8 cellular contexts compared by ENCODE assay signal in genomic region chr13:114075811-114076210, GRCh38. TPM values are rescaled to one million over a fixed set of nuclear protein-coding genes. Genes with fewer than 3 reads are reported as not detected.
DNase-seq lines count a peak whose midpoint lies in the region; ATAC-seq and TF ChIP-seq lines count a peak whose summit lies in the region.
"Not testable (repeated sequence)": the region's sequence is repeated elsewhere in the genome, so short reads cannot be mapped to it uniquely, and the experiment has no call there.
"Had no signal": no experiment of that assay in that cellular context is flagged by ENCODE, and none has a peak within 500 bp of the region (broad histone marks: within the 10 kb centered on the region; RNA-seq: fewer than 3 reads in every experiment).

No MANE protein-coding gene starts in this region.

- H3K27ac Mint-ChIP-seq in HFFc6 (0 out of 2 replicates have a peak overlapping the region, but pooled peaks have one; percentile 7), endodermal cell (peak overlapping the region; percentile 64), immature natural killer cell (peak overlapping the region in 4 of 6 donors; percentile 60 to 89 (median 74))
- H3K27ac Mint-ChIP-seq in activated naive CD8-positive, alpha-beta T cell: peak overlapping the region; percentile 28

- not testable (repeated sequence) for TF ChIP-seq CTCF in HFFc6 (IDR thresholded peaks at IDR 0.05); endodermal cell (conservative IDR thresholded peaks at IDR 0.05); upper lobe of right lung (IDR thresholded peaks at IDR 0.05)

- H3K27me3 Mint-ChIP-seq in HFFc6 (ENCODE audit: insufficient read depth); activated naive CD8-positive, alpha-beta T cell; endodermal cell (ENCODE audit: insufficient read depth): not testable (repeated sequence)
- H3K27me3 Mint-ChIP-seq in immature natural killer cell (ENCODE audit: low read depth in 3 of 3): peaks cover 44 to 69% (median 50%) of the 10 kb centered on the region in 3 donors

- H3K36me3 ChIP-seq in endodermal cell (ENCODE audit: control insufficient read depth, insufficient read depth, low read length); upper lobe of right lung: not testable (repeated sequence)

- H3K27ac ChIP-seq in endodermal cell (ENCODE audit: low read depth, low read length); upper lobe of right lung: not testable (repeated sequence)

- H3K4me3 Mint-ChIP-seq in HFFc6; activated naive CD8-positive, alpha-beta T cell; endodermal cell: not testable (repeated sequence)
- H3K4me3 Mint-ChIP-seq in immature natural killer cell: peak overlapping the region in 1 of 5 donors; percentile 70

- WGBS in endodermal cell (ENCODE audit: insufficient coverage in 1 of 2, insufficient read length in 1 of 2), 2 experiments: 96 to 97% methylated on average over 32 to 37 of the region's 45 CpGs

- not testable (repeated sequence) for H3K4me3 ChIP-seq in endodermal cell (ENCODE audit: low read length); upper lobe of right lung

- not testable (repeated sequence) for H3K9me3 ChIP-seq in endodermal cell (ENCODE audit: control insufficient read depth, low read length); upper lobe of right lung

- H3K4me1 ChIP-seq in endodermal cell (ENCODE audit: control insufficient read depth, insufficient read depth, low read length); upper lobe of right lung: not testable (repeated sequence)

- H3K9me3 Mint-ChIP-seq in HFFc6; activated naive CD8-positive, alpha-beta T cell (ENCODE audit: low read depth); endodermal cell; immature natural killer cell: not testable (repeated sequence)

- H3K36me3 Mint-ChIP-seq in HFFc6 (ENCODE audit: low read depth) (peaks cover 48% of the 10 kb centered on the region), endodermal cell (ENCODE audit: low read depth) (peaks cover 16% of the 10 kb centered on the region), immature natural killer cell (peaks cover 22 to 42% (median 36%) of the 10 kb centered on the region in 3 donors)
- not testable (repeated sequence) for H3K36me3 Mint-ChIP-seq in activated naive CD8-positive, alpha-beta T cell

- intact Hi-C loops in posterior vena cava (cut with DNase I); upper lobe of right lung (cut with DNase I): not testable (repeated sequence)

- H3K9ac ChIP-seq in endodermal cell (ENCODE audit: extremely low read depth, low read length, poor library complexity, severe bottlenecking): not testable (repeated sequence)

- not testable (repeated sequence) for DNase-seq in HFFc6, endodermal cell, immature natural killer cell
- peak; percentile 8 for DNase-seq in mesenteric fat pad (ENCODE audit: low spot score)
- peak; percentile 58 for DNase-seq in posterior vena cava (ENCODE audit: low spot score)
- peak; percentile 37 for DNase-seq in upper lobe of right lung

- ATAC-seq in upper lobe of right lung: not testable (repeated sequence)

- H3K4me1 Mint-ChIP-seq in HFFc6 (ENCODE audit: low read depth): peaks cover 29% of the 10 kb centered on the region
- peaks cover 44% of the 10 kb centered on the region for H3K4me1 Mint-ChIP-seq in activated naive CD8-positive, alpha-beta T cell (ENCODE audit: low read depth)
- not testable (repeated sequence) for H3K4me1 Mint-ChIP-seq in endodermal cell
- peaks cover 70 to 87% of the 10 kb centered on the region in 2 donors for H3K4me1 Mint-ChIP-seq in immature natural killer cell

- H3K27me3 ChIP-seq in endodermal cell (ENCODE audit: control insufficient read depth, insufficient read depth, low read length, poor library complexity, severe bottlenecking); upper lobe of right lung: not testable (repeated sequence)

RNA-seq across cellular contexts. Expression of gene RASA3, which starts 56.6 kb away (rescaled TPM):
- total RNA-seq in HFFc6 (2021; fragmentation: NEBNext Ultra II Directional; extraction: Animal tissue kit (Norgen Biotek cat#: 25700)): 10 to 100 TPM; 31.6 to 37.6 (median 33.1) TPM
- 10 to 100 TPM in 1 of 2 donors, 1 to 10 TPM in 1; 6.3 to 12.0 TPM for total RNA-seq in endodermal cell
- polyA plus RNA-seq in endodermal cell (2013, experiment 1 of 2): 27.0 TPM
- polyA plus RNA-seq in endodermal cell (2013, experiment 2 of 2): 25.2 TPM
- polyA plus RNA-seq in immature natural killer cell: 100 to 1,000 TPM in 1 of 3 donors, 10 to 100 TPM in 2; 37.4 to 153 (median 64.8) TPM
- total RNA-seq in mesenteric fat pad: 102 TPM
- total RNA-seq in posterior vena cava: 10 to 100 TPM; 28.8 to 30.1 TPM
- total RNA-seq in upper lobe of right lung: 17.3 TPM
- total RNA-seq: HepG2 had no signal

Comparison
In these comparisons a context has a peak if more than half of its experiments do, and no peak if none do; other contexts are left out.
1. H3K27ac Mint-ChIP-seq: peak in every context shown above with its lines; median percentile 74 in immature natural killer cell; 64 in endodermal cell; 28 in activated naive CD8-positive, alpha-beta T cell; 7 in HFFc6.